In genomic region chr17:29180051-29180787, GRCh38 we compare ENCODE assay signal across 8 cellular contexts. TPM values are rescaled to one million over a fixed set of nuclear protein-coding genes. Genes with fewer than 3 reads are reported as not detected.
DNase-seq lines count a peak whose midpoint lies in the region; ATAC-seq and TF ChIP-seq lines count a peak whose summit lies in the region.

Gene MYO18A (minus strand): TSS chr17:29180398. CDS start chr17:29166940, 13,458 bp downstream.

- H3K9me3 Mint-ChIP-seq in activated CD4-positive, alpha-beta memory T cell treated with anti-CD3 and anti-CD28 coated beads for 36 hours, result no peaks in the 10 kb centered on the region

- intact Hi-C loops in activated CD4-positive, alpha-beta memory T cell treated with anti-CD3 and anti-CD28 coated beads for 36 hours (cut with micrococcal nuclease), result loop anchor here (1.0 kb wide), 1 partner anchor 32 kb away; no protein-coding TSS in a partner anchor
- intact Hi-C loops in dorsolateral prefrontal cortex (cut with DNase I) (loop anchor here in 1 of 2 donors (1.0 to 2.0 kb wide), 3 partner anchors 31 to 114 kb away; partner anchors contain the start of gene NUFIP2), lower leg skin (cut with DNase I; ENCODE audit: low total_unique reads) (no loop called here)

- peak; percentile 62 for ATAC-seq in GM18873 (IDR thresholded peaks at IDR 0.05; ENCODE audit: low FRiP score, unreplicated experiment)
- peak; percentile 86 for ATAC-seq in HG03280 (IDR thresholded peaks at IDR 0.05; ENCODE audit: unreplicated experiment)

- TF ChIP-seq CTCF in AG04450 (IDR thresholded peaks at IDR 0.05; ENCODE audit: low read depth, low read length) (peak; percentile 77), dorsolateral prefrontal cortex (IDR thresholded peaks at IDR 0.05 in 54 of 56, conservative IDR thresholded peaks at IDR 0.05 in 2 of 56; ENCODE audit: low read depth in 1 of 56, partially characterized antibody in 56 of 56) (peak; percentile 37 to 94 (median 76)), lower leg skin (IDR thresholded peaks at IDR 0.05) (peak in 1 of 3 donors; percentile 58)

- no peaks in the 10 kb centered on the region for H3K27me3 ChIP-seq in AG04450 (ENCODE audit: control insufficient read depth, insufficient read depth, low read length)
- no peaks in the 10 kb centered on the region for H3K27me3 ChIP-seq in dorsolateral prefrontal cortex

- no peak within 1 kb of the TSS for H3K27ac Mint-ChIP-seq in activated CD4-positive, alpha-beta memory T cell treated with anti-CD3 and anti-CD28 coated beads for 36 hours

- peak within 1 kb of the TSS; percentile 56 for H3K4me3 Mint-ChIP-seq in activated CD4-positive, alpha-beta memory T cell treated with anti-CD3 and anti-CD28 coated beads for 36 hours

- H3K9me3 ChIP-seq in AG04450 (ENCODE audit: control insufficient read depth, insufficient read depth, low read length), result no peaks in the 10 kb centered on the region; the same call in 1 of the 2 replicates

- DNase-seq in AG04450 (ENCODE audit: low read depth, low spot score) (peak; percentile 32), NCI-H526 (lab: John Stamatoyannopoulos, UW) (peak; percentile 65 to 95), dorsolateral prefrontal cortex (peak; percentile 55 to 89 (median 74)), lower leg skin (ENCODE audit: low spot score in 2 of 2) (peak in 1 of 2 donors; percentile 94)
- DNase-seq in activated CD4-positive, alpha-beta memory T cell treated with anti-CD3 and anti-CD28 coated beads for 36 hours, result peak; percentile 86
- peak; percentile 75 to 76 for DNase-seq in stimulated activated CD4-positive, alpha-beta T cell treated with anti-CD3 and anti-CD28 coated beads, Interleukin-4, amount 100 ng/mL, for 48 hours (ENCODE audit: low read depth in 2 of 2)

- CTCF ChIA-PET in AG04450 (lab: Charles Lee), result interaction anchor here (0.6 to 7.3 kb wide), 35 partner anchors 10 to 358 kb away, joined by 3 to 166 read pairs (median 6); no protein-coding TSS in a partner anchor
- CTCF ChIA-PET in activated CD4-positive, alpha-beta memory T cell treated with anti-CD3 and anti-CD28 coated beads for 36 hours (lab: Charles Lee), result interaction anchor here (0.6 to 9.2 kb wide), 31 partner anchors 9 to 438 kb away, joined by 3 to 308 read pairs (median 4); no protein-coding TSS in a partner anchor

- no peaks in the 10 kb centered on the region for H3K36me3 Mint-ChIP-seq in activated CD4-positive, alpha-beta memory T cell treated with anti-CD3 and anti-CD28 coated beads for 36 hours

- H3K4me3 ChIP-seq in AG04450 (ENCODE audit: low read depth, low read length), result peak within 1 kb of the TSS; percentile 67
- peak within 1 kb of the TSS; percentile 55 to 91 (median 78) for H3K4me3 ChIP-seq in dorsolateral prefrontal cortex
- H3K4me3 ChIP-seq in lower leg skin (ENCODE audit: low read depth, poor library complexity, severe bottlenecking), result peak within 1 kb of the TSS; percentile 36

- H3K27ac ChIP-seq in AG04450 (ENCODE audit: low read depth, low read length), result no peak within 1 kb of the TSS
- peak within 1 kb of the TSS; percentile 85 to 100 (median 98) for H3K27ac ChIP-seq in dorsolateral prefrontal cortex

- POLR2A ChIA-PET in AG04450 (lab: Yijun Ruan, JAX), result interaction anchor here (0.6 to 1.6 kb wide), 11 partner anchors 20 to 334 kb away, joined by 3 to 16 read pairs (median 3); partner anchors contain the start of gene NUFIP2
- POLR2A ChIA-PET in activated CD4-positive, alpha-beta memory T cell treated with anti-CD3 and anti-CD28 coated beads for 36 hours (lab: Charles Lee), result interaction anchor here (1.0 to 1.6 kb wide), 3 partner anchors 25 to 77 kb away, joined by 3 to 7 read pairs (median 6); no protein-coding TSS in a partner anchor

- 1 to 6% methylated on average over 3 to 63 of the region's 75 CpGs for WGBS in lower leg skin, 2 donors

- peaks cover 2% of the 10 kb centered on the region for H3K27me3 Mint-ChIP-seq in activated CD4-positive, alpha-beta memory T cell treated with anti-CD3 and anti-CD28 coated beads for 36 hours

- no peak for TF ChIP-seq POLR2A in lower leg skin (IDR thresholded peaks at IDR 0.05)

- peaks cover 36% of the 10 kb centered on the region for H3K4me1 Mint-ChIP-seq in activated CD4-positive, alpha-beta memory T cell treated with anti-CD3 and anti-CD28 coated beads for 36 hours (ENCODE audit: low read depth)

RNA-seq across cellular contexts. Expression of gene MYO18A, which starts in this region (rescaled TPM):
- polyA plus RNA-seq in AG04450 (2011; rRNA removed), result 9.8 and 16.7 TPM in 2 replicates
- polyA minus RNA-seq in AG04450 (2011; rRNA and poly(A)+ RNA removed), result 40.8 and 50.1 TPM in 2 replicates
- 10 to 100 TPM; 46.3 to 47.1 TPM for total RNA-seq in activated CD4-positive, alpha-beta memory T cell treated with anti-CD3 and anti-CD28 coated beads for 36 hours
- total RNA-seq in dorsolateral prefrontal cortex (100 to 1,000 TPM in 118 of 120 experiments, 10 to 100 TPM in 2; 93.9 to 275 (median 143) TPM), lower leg skin (100 to 1,000 TPM in 1 of 4 donors, 10 to 100 TPM in 3; 87.3 to 123 (median 94.0) TPM)
